In the genomic region with DNA sequence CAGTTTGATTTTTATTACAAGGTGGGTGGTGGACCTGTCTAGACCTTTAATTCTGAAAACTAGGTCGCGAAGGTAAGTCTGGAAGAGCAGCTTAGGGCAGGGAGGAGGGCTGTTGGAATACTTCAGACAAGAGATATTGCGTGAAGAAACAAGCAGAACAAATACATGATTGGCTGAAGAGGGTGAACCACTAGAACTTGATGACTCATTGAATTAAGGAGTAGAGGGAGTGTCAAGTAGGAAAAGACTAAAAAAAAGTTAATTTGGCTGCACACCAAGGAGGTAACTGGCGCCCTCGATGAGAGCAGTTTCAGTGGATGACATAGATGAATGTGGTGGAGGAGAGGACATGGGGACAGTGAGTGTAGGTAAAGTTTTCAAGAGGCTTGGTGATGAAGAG, we compare ENCODE assay signal across 1 cellular context.
TF ChIP-seq lines count a peak whose summit lies in the region.

No MANE protein-coding gene starts in this region.

TF ChIP-seq in K562, 482 proteins besides CTCF, POLR2A, EP300 and RAD21 (continued from another document and continues in another):
- TF ChIP-seq ZBTB40 (IDR thresholded peaks at IDR 0.05), result no peak
- no peak for TF ChIP-seq ZBTB40 (CRISPR knock-in tag; IDR thresholded peaks at IDR 0.05)
- TF ChIP-seq EHMT2 (IDR thresholded peaks at IDR 0.05), result peak; percentile 60; the same call in 1 of the 2 replicates
- no peak for TF ChIP-seq RBM22 (IDR thresholded peaks at IDR 0.05; ENCODE audit: low read depth, low read length, poor library complexity, severe bottlenecking)
- TF ChIP-seq E2F8 (IDR thresholded peaks at IDR 0.05; ENCODE audit: low read depth, partially characterized antibody), result no peak
- no peak for TF ChIP-seq TEAD2 (tag; IDR thresholded peaks at IDR 0.05)
- TF ChIP-seq MAFF (IDR thresholded peaks at IDR 0.05; ENCODE audit: low read length), result peak; percentile 11; the same call in 1 of the 2 replicates
- no peak for TF ChIP-seq PPARD (CRISPR knock-in tag; IDR thresholded peaks at IDR 0.05)
- TF ChIP-seq CHD2 (IDR thresholded peaks at IDR 0.05; ENCODE audit: low read depth, low read length), result no peak
- TF ChIP-seq, protein P1, sequence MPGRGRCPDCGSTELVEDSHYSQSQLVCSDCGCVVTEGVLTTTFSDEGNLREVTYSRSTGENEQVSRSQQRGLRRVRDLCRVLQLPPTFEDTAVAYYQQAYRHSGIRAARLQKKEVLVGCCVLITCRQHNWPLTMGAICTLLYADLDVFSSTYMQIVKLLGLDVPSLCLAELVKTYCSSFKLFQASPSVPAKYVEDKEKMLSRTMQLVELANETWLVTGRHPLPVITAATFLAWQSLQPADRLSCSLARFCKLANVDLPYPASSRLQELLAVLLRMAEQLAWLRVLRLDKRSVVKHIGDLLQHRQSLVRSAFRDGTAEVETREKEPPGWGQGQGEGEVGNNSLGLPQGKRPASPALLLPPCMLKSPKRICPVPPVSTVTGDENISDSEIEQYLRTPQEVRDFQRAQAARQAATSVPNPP (IDR thresholded peaks at IDR 0.05; ENCODE audit: borderline replicate concordance, insufficient read depth, insufficient read length), result no peak
- no peak for TF ChIP-seq TFE3 (CRISPR knock-in tag; IDR thresholded peaks at IDR 0.05)
- TF ChIP-seq, protein P2, sequence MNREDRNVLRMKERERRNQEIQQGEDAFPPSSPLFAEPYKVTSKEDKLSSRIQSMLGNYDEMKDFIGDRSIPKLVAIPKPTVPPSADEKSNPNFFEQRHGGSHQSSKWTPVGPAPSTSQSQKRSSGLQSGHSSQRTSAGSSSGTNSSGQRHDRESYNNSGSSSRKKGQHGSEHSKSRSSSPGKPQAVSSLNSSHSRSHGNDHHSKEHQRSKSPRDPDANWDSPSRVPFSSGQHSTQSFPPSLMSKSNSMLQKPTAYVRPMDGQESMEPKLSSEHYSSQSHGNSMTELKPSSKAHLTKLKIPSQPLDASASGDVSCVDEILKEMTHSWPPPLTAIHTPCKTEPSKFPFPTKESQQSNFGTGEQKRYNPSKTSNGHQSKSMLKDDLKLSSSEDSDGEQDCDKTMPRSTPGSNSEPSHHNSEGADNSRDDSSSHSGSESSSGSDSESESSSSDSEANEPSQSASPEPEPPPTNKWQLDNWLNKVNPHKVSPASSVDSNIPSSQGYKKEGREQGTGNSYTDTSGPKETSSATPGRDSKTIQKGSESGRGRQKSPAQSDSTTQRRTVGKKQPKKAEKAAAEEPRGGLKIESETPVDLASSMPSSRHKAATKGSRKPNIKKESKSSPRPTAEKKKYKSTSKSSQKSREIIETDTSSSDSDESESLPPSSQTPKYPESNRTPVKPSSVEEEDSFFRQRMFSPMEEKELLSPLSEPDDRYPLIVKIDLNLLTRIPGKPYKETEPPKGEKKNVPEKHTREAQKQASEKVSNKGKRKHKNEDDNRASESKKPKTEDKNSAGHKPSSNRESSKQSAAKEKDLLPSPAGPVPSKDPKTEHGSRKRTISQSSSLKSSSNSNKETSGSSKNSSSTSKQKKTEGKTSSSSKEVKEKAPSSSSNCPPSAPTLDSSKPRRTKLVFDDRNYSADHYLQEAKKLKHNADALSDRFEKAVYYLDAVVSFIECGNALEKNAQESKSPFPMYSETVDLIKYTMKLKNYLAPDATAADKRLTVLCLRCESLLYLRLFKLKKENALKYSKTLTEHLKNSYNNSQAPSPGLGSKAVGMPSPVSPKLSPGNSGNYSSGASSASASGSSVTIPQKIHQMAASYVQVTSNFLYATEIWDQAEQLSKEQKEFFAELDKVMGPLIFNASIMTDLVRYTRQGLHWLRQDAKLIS (CRISPR knock-in tag; IDR thresholded peaks at IDR 0.05), result no peak
- TF ChIP-seq, protein P3, sequence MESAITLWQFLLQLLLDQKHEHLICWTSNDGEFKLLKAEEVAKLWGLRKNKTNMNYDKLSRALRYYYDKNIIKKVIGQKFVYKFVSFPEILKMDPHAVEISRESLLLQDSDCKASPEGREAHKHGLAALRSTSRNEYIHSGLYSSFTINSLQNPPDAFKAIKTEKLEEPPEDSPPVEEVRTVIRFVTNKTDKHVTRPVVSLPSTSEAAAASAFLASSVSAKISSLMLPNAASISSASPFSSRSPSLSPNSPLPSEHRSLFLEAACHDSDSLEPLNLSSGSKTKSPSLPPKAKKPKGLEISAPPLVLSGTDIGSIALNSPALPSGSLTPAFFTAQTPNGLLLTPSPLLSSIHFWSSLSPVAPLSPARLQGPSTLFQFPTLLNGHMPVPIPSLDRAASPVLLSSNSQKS (CRISPR knock-in tag; IDR thresholded peaks at IDR 0.05), result no peak
- no peak for TF ChIP-seq FOXP4 (CRISPR knock-in tag; IDR thresholded peaks at IDR 0.05; ENCODE audit: borderline replicate concordance)
- TF ChIP-seq, protein P4, sequence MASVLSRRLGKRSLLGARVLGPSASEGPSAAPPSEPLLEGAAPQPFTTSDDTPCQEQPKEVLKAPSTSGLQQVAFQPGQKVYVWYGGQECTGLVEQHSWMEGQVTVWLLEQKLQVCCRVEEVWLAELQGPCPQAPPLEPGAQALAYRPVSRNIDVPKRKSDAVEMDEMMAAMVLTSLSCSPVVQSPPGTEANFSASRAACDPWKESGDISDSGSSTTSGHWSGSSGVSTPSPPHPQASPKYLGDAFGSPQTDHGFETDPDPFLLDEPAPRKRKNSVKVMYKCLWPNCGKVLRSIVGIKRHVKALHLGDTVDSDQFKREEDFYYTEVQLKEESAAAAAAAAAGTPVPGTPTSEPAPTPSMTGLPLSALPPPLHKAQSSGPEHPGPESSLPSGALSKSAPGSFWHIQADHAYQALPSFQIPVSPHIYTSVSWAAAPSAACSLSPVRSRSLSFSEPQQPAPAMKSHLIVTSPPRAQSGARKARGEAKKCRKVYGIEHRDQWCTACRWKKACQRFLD (CRISPR knock-in tag; IDR thresholded peaks at IDR 0.05), result no peak
- TF ChIP-seq, protein P5, sequence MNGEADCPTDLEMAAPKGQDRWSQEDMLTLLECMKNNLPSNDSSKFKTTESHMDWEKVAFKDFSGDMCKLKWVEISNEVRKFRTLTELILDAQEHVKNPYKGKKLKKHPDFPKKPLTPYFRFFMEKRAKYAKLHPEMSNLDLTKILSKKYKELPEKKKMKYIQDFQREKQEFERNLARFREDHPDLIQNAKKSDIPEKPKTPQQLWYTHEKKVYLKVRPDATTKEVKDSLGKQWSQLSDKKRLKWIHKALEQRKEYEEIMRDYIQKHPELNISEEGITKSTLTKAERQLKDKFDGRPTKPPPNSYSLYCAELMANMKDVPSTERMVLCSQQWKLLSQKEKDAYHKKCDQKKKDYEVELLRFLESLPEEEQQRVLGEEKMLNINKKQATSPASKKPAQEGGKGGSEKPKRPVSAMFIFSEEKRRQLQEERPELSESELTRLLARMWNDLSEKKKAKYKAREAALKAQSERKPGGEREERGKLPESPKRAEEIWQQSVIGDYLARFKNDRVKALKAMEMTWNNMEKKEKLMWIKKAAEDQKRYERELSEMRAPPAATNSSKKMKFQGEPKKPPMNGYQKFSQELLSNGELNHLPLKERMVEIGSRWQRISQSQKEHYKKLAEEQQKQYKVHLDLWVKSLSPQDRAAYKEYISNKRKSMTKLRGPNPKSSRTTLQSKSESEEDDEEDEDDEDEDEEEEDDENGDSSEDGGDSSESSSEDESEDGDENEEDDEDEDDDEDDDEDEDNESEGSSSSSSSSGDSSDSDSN (IDR thresholded peaks at IDR 0.05; ENCODE audit: borderline replicate concordance in 1 of 2, low read depth in 2 of 2, low read length in 2 of 2), result no peak
- TF ChIP-seq IRF1 (CRISPR knock-in tag; IDR thresholded peaks at IDR 0.05; ENCODE audit: borderline replicate concordance), result no peak
